ENCODE assay signal across 12 cellular contexts in the genomic region with DNA sequence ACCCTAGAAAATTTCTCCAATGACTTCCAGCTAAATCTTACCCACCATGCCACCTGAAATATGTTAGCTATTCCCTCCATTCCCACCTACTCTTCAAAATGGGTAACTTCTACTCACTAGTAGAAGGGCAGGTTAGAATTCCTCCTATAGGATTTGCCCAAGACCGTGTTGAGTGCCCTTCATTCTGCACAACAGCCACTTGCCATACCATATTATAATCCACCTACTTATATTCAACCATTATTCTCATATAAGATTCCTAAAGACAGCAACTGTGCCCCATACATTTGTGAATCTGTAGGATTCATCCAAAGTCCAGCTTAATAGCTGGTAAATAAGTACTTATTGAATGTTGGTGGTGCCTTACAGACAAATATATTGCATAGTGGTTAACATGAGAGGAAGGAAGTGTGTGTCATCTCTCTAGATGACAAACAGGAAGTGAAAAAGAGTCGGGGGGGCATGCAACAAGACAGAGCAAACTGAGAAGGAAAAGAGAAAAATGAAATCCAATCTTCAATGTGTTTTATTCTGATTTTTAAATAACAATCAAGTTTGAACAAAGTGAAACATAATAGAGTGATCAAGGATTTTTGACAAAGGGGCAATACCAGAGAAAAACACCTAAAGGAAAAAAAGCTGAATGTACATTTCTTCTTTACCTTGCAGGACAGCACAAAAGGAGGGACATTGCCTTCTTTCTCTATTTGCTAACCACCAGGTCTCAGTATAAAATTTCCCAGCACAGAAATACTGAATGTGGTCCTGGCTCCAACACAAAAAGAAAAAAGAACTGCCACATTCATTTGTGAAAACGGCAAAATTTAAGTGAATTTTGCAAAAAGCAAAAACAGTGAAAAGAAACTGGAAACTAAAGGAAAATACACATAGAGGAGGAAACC.
A peak's percentile ranks its signal among the peaks of the same experiment; 100 is the strongest.
DNase-seq lines count a peak whose midpoint lies in the region; ATAC-seq and TF ChIP-seq lines count a peak whose summit lies in the region.
"Had no signal": no experiment of that assay in that cellular context is flagged by ENCODE, and none has a peak within 500 bp of the region (broad histone marks: within the 10 kb centered on the region; RNA-seq: fewer than 3 reads in every experiment).

No MANE protein-coding gene starts in this region.

- H2BK5ac ChIP-seq in neuronal stem cell (ENCODE audit: low read length): no peak overlapping the region

- no peak overlapping the region for H2AK5ac ChIP-seq in neuronal stem cell (ENCODE audit: low read depth, low read length)

- no peak overlapping the region for H2BK120ac ChIP-seq in neuronal stem cell (ENCODE audit: low read depth, low read length)

- ATAC-seq in HG03460 (IDR thresholded peaks at IDR 0.05; ENCODE audit: unreplicated experiment) (peak; percentile 79), GM21390 (IDR thresholded peaks at IDR 0.05; ENCODE audit: unreplicated experiment) (no peak)

- intact Hi-C loops in activated CD4-positive, alpha-beta memory T cell treated with anti-CD3 and anti-CD28 coated beads for 36 hours (cut with micrococcal nuclease): no loop called here
- intact Hi-C loops in testis (cut with DNase I; ENCODE audit: low total_unique reads): no loop called here
- intact Hi-C loops in sigmoid colon (cut with DNase I): no loop called here

- no CpG with 5 or more reads among the region's 3 CpGs for WGBS in neuronal stem cell (ENCODE audit: extremely low coverage in 2 of 2, insufficient read length in 2 of 2, insufficient replicate concordance in 1 of 2), 2 donors
- 49 to 70% methylated on average over 3 of the region's 3 CpGs for WGBS in testis, 2 donors
- WGBS in sigmoid colon, 2 donors: 61 to 75% methylated on average over 3 of the region's 3 CpGs

- TF ChIP-seq CTCF in testis (IDR thresholded peaks at IDR 0.05) (no peak), sigmoid colon (IDR thresholded peaks at IDR 0.05) (no peak)

- no peak overlapping the region for H4K8ac ChIP-seq in neuronal stem cell (ENCODE audit: low read depth, low read length)

- no peak overlapping the region for H2BK12ac ChIP-seq in neuronal stem cell (ENCODE audit: low read length)

- H3K4me3 Mint-ChIP-seq in activated CD4-positive, alpha-beta memory T cell treated with anti-CD3 and anti-CD28 coated beads, Interleukin-2, amount 10 ng/mL, durations not matched to agents 7 days and 5 days: no peak overlapping the region
- no peak overlapping the region for H3K4me3 Mint-ChIP-seq in activated CD4-positive, alpha-beta memory T cell treated with anti-CD3 and anti-CD28 coated beads for 36 hours
- H3K4me3 Mint-ChIP-seq in T-helper 2 cell treated with Interferon-gamma antibody and Interleukin-4, amounts not matched to agents 5 μg/mL and 100 μg/mL, for 36 hours: no peak overlapping the region

- H3K36me3 Mint-ChIP-seq in activated CD4-positive, alpha-beta memory T cell treated with anti-CD3 and anti-CD28 coated beads, Interleukin-2, amount 10 ng/mL, durations not matched to agents 7 days and 5 days (ENCODE audit: low read depth): no peaks in the 10 kb centered on the region
- no peaks in the 10 kb centered on the region for H3K36me3 Mint-ChIP-seq in activated CD4-positive, alpha-beta memory T cell treated with anti-CD3 and anti-CD28 coated beads for 36 hours
- H3K36me3 Mint-ChIP-seq in T-helper 2 cell treated with Interferon-gamma antibody and Interleukin-4, amounts not matched to agents 5 μg/mL and 100 μg/mL, for 36 hours (ENCODE audit: low read depth): no peaks in the 10 kb centered on the region

- H3K27ac ChIP-seq in neuronal stem cell (replicated peaks; ENCODE audit: low read length) (no peak overlapping the region), testis (no peak overlapping the region), sigmoid colon (no peak overlapping the region)
- H3K27ac ChIP-seq: brain microvascular endothelial cell, epithelial cell of prostate had no signal

- H3K4me2 ChIP-seq in neuronal stem cell (ENCODE audit: insufficient read depth, low read length, poor library complexity, severe bottlenecking): no peak overlapping the region

- H3K9me3 Mint-ChIP-seq in activated CD4-positive, alpha-beta memory T cell treated with anti-CD3 and anti-CD28 coated beads, Interleukin-2, amount 10 ng/mL, durations not matched to agents 7 days and 5 days: no peaks in the 10 kb centered on the region
- no peaks in the 10 kb centered on the region for H3K9me3 Mint-ChIP-seq in activated CD4-positive, alpha-beta memory T cell treated with anti-CD3 and anti-CD28 coated beads for 36 hours
- H3K9me3 Mint-ChIP-seq in T-helper 2 cell treated with Interferon-gamma antibody and Interleukin-4, amounts not matched to agents 5 μg/mL and 100 μg/mL, for 36 hours: peaks cover 5% of the 10 kb centered on the region

- peak overlapping the region; percentile 23 for H2AFZ ChIP-seq in neuronal stem cell (ENCODE audit: low read length)

- H3K23ac ChIP-seq in neuronal stem cell (ENCODE audit: low read depth, low read length, poor library complexity): no peak overlapping the region

- no peaks in the 10 kb centered on the region for H3K79me1 ChIP-seq in neuronal stem cell (ENCODE audit: low read depth, low read length)

- H3K9me3 ChIP-seq in neuronal stem cell (replicated peaks in 1 of 2; ENCODE audit: control insufficient read depth in 2 of 2, insufficient read depth in 1 of 2, low read depth in 1 of 2, low read length in 2 of 2): no peaks in the 10 kb centered on the region
- H3K9me3 ChIP-seq in testis: no peaks in the 10 kb centered on the region
- H3K9me3 ChIP-seq in sigmoid colon: no peaks in the 10 kb centered on the region

- no peak overlapping the region for H4K91ac ChIP-seq in neuronal stem cell (ENCODE audit: low read depth, low read length, poor library complexity)

- H3K27ac Mint-ChIP-seq in activated CD4-positive, alpha-beta memory T cell treated with anti-CD3 and anti-CD28 coated beads, Interleukin-2, amount 10 ng/mL, durations not matched to agents 7 days and 5 days: no peak overlapping the region
- no peak overlapping the region for H3K27ac Mint-ChIP-seq in activated CD4-positive, alpha-beta memory T cell treated with anti-CD3 and anti-CD28 coated beads for 36 hours
- H3K27ac Mint-ChIP-seq in T-helper 2 cell treated with Interferon-gamma antibody and Interleukin-4, amounts not matched to agents 5 μg/mL and 100 μg/mL, for 36 hours: no peak overlapping the region

- H3K4me1 ChIP-seq in neuronal stem cell (ENCODE audit: control insufficient read depth in 2 of 2, insufficient read depth in 1 of 2, low read depth in 1 of 2, low read length in 2 of 2) (no peaks in the 10 kb centered on the region), testis (no peaks in the 10 kb centered on the region), sigmoid colon (no peaks in the 10 kb centered on the region)

- H3K4me3 ChIP-seq in neuronal stem cell (ENCODE audit: low read length in 2 of 2): no peak overlapping the region
- H3K4me3 ChIP-seq in testis: no peak overlapping the region
- H3K4me3 ChIP-seq in sigmoid colon: no peak overlapping the region
- H3K4me3 ChIP-seq: skin epidermis had no signal

- H3K18ac ChIP-seq in neuronal stem cell (ENCODE audit: low read length): no peak overlapping the region

- no peak for TF ChIP-seq POLR2A in testis (IDR thresholded peaks at IDR 0.05)
- no peak for TF ChIP-seq POLR2A in sigmoid colon (IDR thresholded peaks at IDR 0.05)

- no peaks in the 10 kb centered on the region for H3K4me1 Mint-ChIP-seq in activated CD4-positive, alpha-beta memory T cell treated with anti-CD3 and anti-CD28 coated beads, Interleukin-2, amount 10 ng/mL, durations not matched to agents 7 days and 5 days
- no peaks in the 10 kb centered on the region for H3K4me1 Mint-ChIP-seq in activated CD4-positive, alpha-beta memory T cell treated with anti-CD3 and anti-CD28 coated beads for 36 hours (ENCODE audit: low read depth)
- H3K4me1 Mint-ChIP-seq in T-helper 2 cell treated with Interferon-gamma antibody and Interleukin-4, amounts not matched to agents 5 μg/mL and 100 μg/mL, for 36 hours (ENCODE audit: low read depth): no peaks in the 10 kb centered on the region

- H3K27me3 ChIP-seq in neuronal stem cell (ENCODE audit: control insufficient read depth in 3 of 3, insufficient read depth in 3 of 3, low read depth in 1 of 3, low read length in 3 of 3) (no peaks in the 10 kb centered on the region), testis (no peaks in the 10 kb centered on the region), sigmoid colon (no peaks in the 10 kb centered on the region)
- H3K27me3 ChIP-seq: brain microvascular endothelial cell had no signal

- H3K9ac ChIP-seq in neuronal stem cell (ENCODE audit: low read depth, low read length, poor library complexity): no peak overlapping the region

- peak; percentile 18 for DNase-seq in activated CD4-positive, alpha-beta memory T cell treated with anti-CD3 and anti-CD28 coated beads, Interleukin-2, amount 10 ng/mL, durations not matched to agents 7 days and 5 days
- DNase-seq in activated CD4-positive, alpha-beta memory T cell treated with anti-CD3 and anti-CD28 coated beads for 36 hours: no peak
- peak; percentile 11 for DNase-seq in T-helper 2 cell treated with Interferon-gamma antibody and Interleukin-4, amounts not matched to agents 5 μg/mL and 100 μg/mL, for 36 hours (ENCODE audit: low spot score)
- DNase-seq in neuronal stem cell (ENCODE audit: low spot score): no peak
- DNase-seq in testis: no peak
- DNase-seq in sigmoid colon: no peak
- DNase-seq: brain microvascular endothelial cell, SHP77 treated with DMSO at 0.1 percent for 48 hours had no signal

- POLR2A ChIA-PET in activated CD4-positive, alpha-beta memory T cell treated with anti-CD3 and anti-CD28 coated beads, Interleukin-2, amount 10 ng/mL, durations not matched to agents 7 days and 5 days (lab: Charles Lee): no interaction called here
- POLR2A ChIA-PET in activated CD4-positive, alpha-beta memory T cell treated with anti-CD3 and anti-CD28 coated beads for 36 hours (lab: Charles Lee): no interaction called here

- no peak overlapping the region for H2BK15ac ChIP-seq in neuronal stem cell (ENCODE audit: low read length)

- no peak for TF ChIP-seq EP300 in sigmoid colon (IDR thresholded peaks at IDR 0.05)

- H3K14ac ChIP-seq in neuronal stem cell (ENCODE audit: low read length): no peak overlapping the region

- no peak overlapping the region for H3K4ac ChIP-seq in neuronal stem cell (ENCODE audit: low read length)

- H3K27me3 Mint-ChIP-seq in activated CD4-positive, alpha-beta memory T cell treated with anti-CD3 and anti-CD28 coated beads, Interleukin-2, amount 10 ng/mL, durations not matched to agents 7 days and 5 days: no peaks in the 10 kb centered on the region
- H3K27me3 Mint-ChIP-seq in activated CD4-positive, alpha-beta memory T cell treated with anti-CD3 and anti-CD28 coated beads for 36 hours: no peaks in the 10 kb centered on the region
- H3K27me3 Mint-ChIP-seq in T-helper 2 cell treated with Interferon-gamma antibody and Interleukin-4, amounts not matched to agents 5 μg/mL and 100 μg/mL, for 36 hours (ENCODE audit: low read depth): peaks cover 7% of the 10 kb centered on the region

- CTCF ChIA-PET in activated CD4-positive, alpha-beta memory T cell treated with anti-CD3 and anti-CD28 coated beads, Interleukin-2, amount 10 ng/mL, durations not matched to agents 7 days and 5 days (lab: Charles Lee): no interaction called here
- CTCF ChIA-PET in activated CD4-positive, alpha-beta memory T cell treated with anti-CD3 and anti-CD28 coated beads for 36 hours (lab: Charles Lee): no interaction called here

- no peaks in the 10 kb centered on the region for H3K36me3 ChIP-seq in neuronal stem cell (replicated peaks in 1 of 2; ENCODE audit: control insufficient read depth in 2 of 2, insufficient read depth in 2 of 2, low read length in 2 of 2)
- no peaks in the 10 kb centered on the region for H3K36me3 ChIP-seq in testis (ENCODE audit: low read depth, missing control alignments)
- H3K36me3 ChIP-seq in sigmoid colon: no peaks in the 10 kb centered on the region
- H3K36me3 ChIP-seq: brain microvascular endothelial cell had no signal

Comparison
In these comparisons a context has a peak if more than half of its experiments do, and no peak if none do; other contexts are left out.
1. DNase-seq: peak in activated CD4-positive, alpha-beta memory T cell treated with anti-CD3 and anti-CD28 coated beads, Interleukin-2, amount 10 ng/mL, durations not matched to agents 7 days and 5 days (single experiment) and T-helper 2 cell treated with Interferon-gamma antibody and Interleukin-4, amounts not matched to agents 5 μg/mL and 100 μg/mL, for 36 hours (single experiment); none in activated CD4-positive, alpha-beta memory T cell treated with anti-CD3 and anti-CD28 coated beads for 36 hours (single experiment), neuronal stem cell (single experiment), testis (single experiment) and sigmoid colon (single experiment).